Comparison of ENCODE assay signal across 26 cellular contexts in genomic region chr11:27678242-27678641, GRCh38. TPM values are rescaled to one million over a fixed set of nuclear protein-coding genes. Genes with fewer than 3 reads are reported as not detected.
DNase-seq lines count a peak whose midpoint lies in the region; ATAC-seq, FAIRE-seq and TF ChIP-seq lines count a peak whose summit lies in the region.
"Had no signal": no experiment of that assay in that cellular context is flagged by ENCODE, and none has a peak within 500 bp of the region (broad histone marks: within the 10 kb centered on the region; RNA-seq: fewer than 3 reads in every experiment).

No MANE protein-coding gene starts in this region.

- H4K20me1 ChIP-seq in astrocyte (ENCODE audit: insufficient read depth, low read length), result peaks cover 85% of the 10 kb centered on the region
- H4K20me1 ChIP-seq: BLaER1 treated with 17β-estradiol and CSF1 and Interleukin-3, amounts not matched to agents 10 nM and 100 nM had no signal

- peaks cover 29% of the 10 kb centered on the region for H3K4me1 Mint-ChIP-seq in astrocyte (ENCODE audit: low read depth, unreplicated experiment)
- H3K4me1 Mint-ChIP-seq: CD4-positive, alpha-beta memory T cell had no signal

- H3K27ac ChIP-seq in AG04450 (ENCODE audit: low read depth, low read length) (peak overlapping the region; percentile 24), astrocyte (ENCODE audit: low read depth, low read length) (no peak overlapping the region), right lobe of liver (no peak overlapping the region)
- H3K27ac ChIP-seq: 22Rv1; BLaER1 treated with 17β-estradiol and CSF1 and Interleukin-3, amounts not matched to agents 10 nM and 100 nM had no signal

- no peak overlapping the region for H3K4me3 Mint-ChIP-seq in astrocyte (ENCODE audit: unreplicated experiment)
- H3K4me3 Mint-ChIP-seq: CD4-positive, alpha-beta memory T cell had no signal

- H3K36me3 Mint-ChIP-seq in astrocyte (ENCODE audit: low read depth, unreplicated experiment), result peaks cover 12% of the 10 kb centered on the region

- peaks cover 10% of the 10 kb centered on the region for H3K4me1 ChIP-seq in astrocyte (ENCODE audit: insufficient read depth, low read length)
- H3K4me1 ChIP-seq in right lobe of liver, result no peaks in the 10 kb centered on the region
- H3K4me1 ChIP-seq: BLaER1 treated with 17β-estradiol and CSF1 and Interleukin-3, amounts not matched to agents 10 nM and 100 nM had no signal

- no peak overlapping the region for H3K27ac Mint-ChIP-seq in astrocyte (ENCODE audit: unreplicated experiment)

- intact Hi-C loops in right lobe of liver (cut with DNase I), result no loop called here
- intact Hi-C loops in cardiac septum (cut with DNase I), result no loop called here

- H3K9ac ChIP-seq in astrocyte (ENCODE audit: low read length), result no peak overlapping the region
- H3K9ac ChIP-seq: BLaER1 treated with 17β-estradiol and CSF1 and Interleukin-3, amounts not matched to agents 10 nM and 100 nM had no signal

- no peak overlapping the region for H3K4me3 ChIP-seq in AG04450 (ENCODE audit: low read depth, low read length)
- no peak overlapping the region for H3K4me3 ChIP-seq in astrocyte (ENCODE audit: insufficient read depth, low read depth, low read length)
- H3K4me3 ChIP-seq in right lobe of liver, result no peak overlapping the region
- H3K4me3 ChIP-seq: BLaER1 treated with 17β-estradiol and CSF1 and Interleukin-3, amounts not matched to agents 10 nM and 100 nM; MG63 had no signal

- POLR2A ChIA-PET in AG04450 (lab: Yijun Ruan, JAX), result interaction anchor here (0.7 kb wide), 1 partner anchor 248 kb away, joined by 4 read pairs; no protein-coding TSS in a partner anchor

- TF ChIP-seq CTCF in AG04450 (IDR thresholded peaks at IDR 0.05; ENCODE audit: low read depth, low read length), result no peak
- TF ChIP-seq CTCF in astrocyte (IDR thresholded peaks at IDR 0.05; ENCODE audit: insufficient read depth, low read depth, low read length), result no peak
- TF ChIP-seq CTCF in right lobe of liver (IDR thresholded peaks at IDR 0.05), result no peak

- H3K27me3 ChIP-seq in AG04450 (ENCODE audit: control insufficient read depth, insufficient read depth, low read length) (no peaks in the 10 kb centered on the region), astrocyte (ENCODE audit: insufficient read depth, low read length) (no peaks in the 10 kb centered on the region), right lobe of liver (no peaks in the 10 kb centered on the region)
- H3K27me3 ChIP-seq: BLaER1 treated with 17β-estradiol and CSF1 and Interleukin-3, amounts not matched to agents 10 nM and 100 nM; MG63 had no signal

- peak overlapping the region; percentile 14 for H3K4me2 ChIP-seq in astrocyte (ENCODE audit: low read length)
- H3K4me2 ChIP-seq: BLaER1 treated with 17β-estradiol and CSF1 and Interleukin-3, amounts not matched to agents 10 nM and 100 nM had no signal

- peaks cover 91% of the 10 kb centered on the region for H3K79me2 ChIP-seq in astrocyte (ENCODE audit: insufficient read depth, low read length)

- H3K36me3 ChIP-seq in astrocyte (ENCODE audit: insufficient read depth, low read length) (peaks cover 4% of the 10 kb centered on the region), right lobe of liver (no peaks in the 10 kb centered on the region)
- H3K36me3 ChIP-seq: BLaER1 treated with 17β-estradiol and CSF1 and Interleukin-3, amounts not matched to agents 10 nM and 100 nM had no signal

- CTCF ChIA-PET in AG04450 (lab: Charles Lee), result interaction anchor here (0.6 to 1.1 kb wide), 2 partner anchors 17 to 1063 kb away, joined by 3 read pairs; no protein-coding TSS in a partner anchor

- FAIRE-seq in HTR-8/SVneo (lab: Jason Lieb, UNC), result peak; percentile 44
- peak; percentile 56 for FAIRE-seq in astrocyte (lab: Jason Lieb, UNC)
- FAIRE-seq: GM19239, H1 had no signal

- 82% methylated on average over 4 of the region's 4 CpGs for whole genome bisulfite sequencing in right lobe of liver (ENCODE audit: insufficient coverage, low coverage, low lambda C conversion rate, missing lambda C conversion rate)

- TF ChIP-seq POLR2A in right lobe of liver (IDR thresholded peaks at IDR 0.05), result no peak

- no peaks in the 10 kb centered on the region for H3K9me3 ChIP-seq in AG04450 (ENCODE audit: control insufficient read depth, insufficient read depth, low read length)
- H3K9me3 ChIP-seq in astrocyte (ENCODE audit: insufficient read depth, low read depth, low read length), result no peaks in the 10 kb centered on the region
- no peaks in the 10 kb centered on the region for H3K9me3 ChIP-seq in right lobe of liver
- H3K9me3 ChIP-seq: BLaER1 treated with 17β-estradiol and CSF1 and Interleukin-3, amounts not matched to agents 10 nM and 100 nM; MG63 had no signal

- H3K9me3 Mint-ChIP-seq in astrocyte (ENCODE audit: unreplicated experiment), result peaks cover 6% of the 10 kb centered on the region

- no peaks in the 10 kb centered on the region for H3K27me3 Mint-ChIP-seq in astrocyte (ENCODE audit: low read depth, unreplicated experiment)
- H3K27me3 Mint-ChIP-seq: CD4-positive, alpha-beta memory T cell had no signal

- DNase-seq in AG04450 (ENCODE audit: low read depth, low spot score) (no peak), HTR-8/SVneo (ENCODE audit: insufficient read length, low spot score) (no peak), astrocyte (ENCODE audit: low read depth) (peak; percentile 63), non-pigmented ciliary epithelial cell (ENCODE audit: low read depth) (peak; percentile 54), right lobe of liver (no peak), COR-L47 (lab: John Stamatoyannopoulos, UW) (no peak), cardiac septum (ENCODE audit: low spot score) (no peak)
- no peak for DNase-seq in activated CD4-positive, CD25-positive, alpha-beta regulatory T cell (lab: John Stamatoyannopoulos, UW)
- DNase-seq: ACHN; CD4-positive, alpha-beta memory T cell; GF-D8; Karpas-422; MG63; NCI-H1048; NCI-H1436; NCI-H187 treated with DMSO at 0.1 percent for 48 hours; NCI-H2107; NCI-H510A; NCI-H774; NK-92 treated with Interleukin-12 subunit alpha and Interleukin-12 subunit beta, amount 100 ng/mL, for 24 hours; SIG-M5 had no signal

- no peak for ATAC-seq in right lobe of liver
- ATAC-seq: SK-N-SH treated with all-trans-retinoic acid at 6 μM for 48 hours had no signal

- H2AFZ ChIP-seq in astrocyte (ENCODE audit: low read depth, low read length), result no peak overlapping the region

RNA-seq across cellular contexts. Expression of gene BDNF, which starts 22.0 kb away (rescaled TPM):
- polyA plus RNA-seq in AG04450 (2011; rRNA removed), result 72.0 and 85.6 TPM in 2 replicates
- 90.8 and 105 TPM in 2 replicates for polyA minus RNA-seq in AG04450 (2011; rRNA and poly(A)+ RNA removed)
- total RNA-seq in astrocyte (24.4 and 27.2 TPM in 2 replicates), right lobe of liver (under 1 TPM in 3 of 6 experiments, not detected in 3; 0.06 to 0.27 (median 0.12) TPM), cardiac septum (8.4 TPM)
- total RNA-seq: CD4-positive, alpha-beta memory T cell had no signal
- polyA plus RNA-seq: CD4-positive, alpha-beta memory T cell had no signal

Comparison
In these comparisons a context has a peak if more than half of its experiments do, and no peak if none do; other contexts are left out.
1. DNase-seq: peak in astrocyte (single experiment) and non-pigmented ciliary epithelial cell (single experiment); none in AG04450 (single experiment), HTR-8/SVneo (single experiment), right lobe of liver (0 of 3), COR-L47 (single experiment), activated CD4-positive, CD25-positive, alpha-beta regulatory T cell (0 of 4) and cardiac septum (single experiment).